ENCODE assay signal across 22 cellular contexts in genomic region chr12:104796475-104796862, GRCh38.
"Had no signal": no experiment of that assay in that cellular context is flagged by ENCODE, and none has a peak within 500 bp of the region (broad histone marks: within the 10 kb centered on the region; RNA-seq: fewer than 3 reads in every experiment).

No MANE protein-coding gene starts in this region.

- H3K4me3 ChIP-seq: SJSA1, SK-N-MC had no signal

- ATAC-seq: T-helper 17 cell had no signal

- DNase-seq: IMR-90, Karpas-422, KG1, MM.1S, MV-4-11, NCI-H1048, NCI-H1105, NCI-H1417, NCI-H1436 treated with DMSO at 0.1 percent for 48 hours, NCI-H1694, NCI-H187 treated with DMSO at 0.1 percent for 48 hours, NCI-H2029 treated with DMSO at 0.1 percent for 48 hours, NCI-H2171 treated with DMSO at 0.1 percent for 48 hours, NCI-H510A treated with DMSO at 0.1 percent for 48 hours, NCI-H526, NCI-H82, RPMI8226, SIG-M5, T-helper 1 cell, T-helper 17 cell had no signal
